Comparison of ENCODE assay signal across 8 cellular contexts in the genomic region with DNA sequence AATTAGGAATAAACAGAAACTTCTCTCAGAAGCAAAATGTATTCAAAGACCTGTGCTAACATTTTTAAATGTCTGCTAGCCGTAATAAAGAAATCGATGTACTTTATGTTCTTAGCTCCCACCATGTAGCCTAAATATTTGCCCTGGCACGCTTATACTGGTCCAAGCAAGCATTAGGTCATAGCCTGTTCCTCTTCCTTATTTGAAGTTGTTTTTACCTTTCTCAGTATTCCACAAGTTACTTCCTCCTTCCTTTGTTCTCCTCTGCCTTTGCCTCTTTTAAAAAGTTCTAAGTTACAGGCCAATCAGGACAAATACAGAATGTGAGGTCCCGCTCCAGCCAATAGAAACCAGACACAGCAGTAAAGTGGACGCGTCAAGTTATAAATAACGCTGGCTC.
A peak's percentile ranks its signal among the peaks of the same experiment; 100 is the strongest.
DNase-seq lines count a peak whose midpoint lies in the region; TF ChIP-seq lines count a peak whose summit lies in the region.
"Not testable (repeated sequence)": the region's sequence is repeated elsewhere in the genome, so short reads cannot be mapped to it uniquely, and the experiment has no call there.

No MANE protein-coding gene starts in this region.

- H2AK5ac ChIP-seq in mesenchymal stem cell (ENCODE audit: low read length, severe bottlenecking), result not testable (repeated sequence)

- H3K79me2 ChIP-seq in GM23248 (ENCODE audit: insufficient read depth); neural progenitor cell (ENCODE audit: low read depth): not testable (repeated sequence)

- H3K4me3 Mint-ChIP-seq in neural progenitor cell, result not testable (repeated sequence)

- H4K20me1 ChIP-seq in GM23248 (ENCODE audit: insufficient read depth); neural progenitor cell (ENCODE audit: low read depth): not testable (repeated sequence)

- peak overlapping the region; percentile 51; the same call in 1 of the 2 replicates for H3K9ac ChIP-seq in GM23248
- H3K9ac ChIP-seq in mesenchymal stem cell (ENCODE audit: low read length), result peak overlapping the region; percentile 81
- not testable (repeated sequence) for H3K9ac ChIP-seq in neural progenitor cell; subcutaneous abdominal adipose tissue (ENCODE audit: low read length in 5 of 5)

- H3K36me3 Mint-ChIP-seq in neural progenitor cell, result not testable (repeated sequence)

- H3K23ac ChIP-seq in mesenchymal stem cell (ENCODE audit: low read length in 2 of 2), result not testable (repeated sequence)

- not testable (repeated sequence) for H2BK12ac ChIP-seq in mesenchymal stem cell (ENCODE audit: low read length in 2 of 2)

- H2BK120ac ChIP-seq in mesenchymal stem cell (ENCODE audit: low read depth, low read length), result not testable (repeated sequence)

- H3K9me2 ChIP-seq in GM23248 (ENCODE audit: insufficient read depth), result not testable (repeated sequence)

- in situ Hi-C loops in GM23248 (cut with MboI), result not testable (repeated sequence)

- H3K4me2 ChIP-seq in GM23248 (ENCODE audit: unreplicated experiment); mesenchymal stem cell (ENCODE audit: low read length, poor library complexity, severe bottlenecking); neural progenitor cell: not testable (repeated sequence)

- H3K27ac ChIP-seq in GM23248 (0 out of 2 replicates have a peak overlapping the region, but pooled peaks have one; percentile 76), VCaP (peak overlapping the region; percentile 62), esophagus muscularis mucosa (replicated peaks in 1 of 4) (peak overlapping the region; percentile 16 to 67 (median 48)), left ventricle myocardium inferior (replicated peaks) (peak overlapping the region; percentile 73), subcutaneous abdominal adipose tissue (ENCODE audit: low read depth, low read length) (peak overlapping the region; percentile 69), vagina (peak overlapping the region; percentile 54)
- H3K27ac ChIP-seq in mesenchymal stem cell (ENCODE audit: low read length, poor library complexity, severe bottlenecking); neural progenitor cell: not testable (repeated sequence)

- not testable (repeated sequence) for H3K9me3 Mint-ChIP-seq in neural progenitor cell

- DNase-seq in GM23248; esophagus muscularis mucosa (ENCODE audit: extremely low spot score); left ventricle myocardium inferior; mesenchymal stem cell; neural progenitor cell (ENCODE audit: low spot score); vagina (ENCODE audit: extremely low spot score in 2 of 2): not testable (repeated sequence)

- peaks cover 29% of the 10 kb centered on the region for H3K4me1 ChIP-seq in GM23248 (ENCODE audit: insufficient read depth)
- H3K4me1 ChIP-seq in esophagus muscularis mucosa, result peaks cover 4 to 16% (median 10%) of the 10 kb centered on the region in 4 donors
- peaks cover 21% of the 10 kb centered on the region for H3K4me1 ChIP-seq in left ventricle myocardium inferior
- not testable (repeated sequence) for H3K4me1 ChIP-seq in mesenchymal stem cell (ENCODE audit: control insufficient read depth, insufficient read depth, low read depth, low read length); neural progenitor cell
- H3K4me1 ChIP-seq in subcutaneous abdominal adipose tissue (ENCODE audit: control insufficient read depth in 5 of 5, insufficient read depth in 5 of 5, low read length in 5 of 5), result peaks cover 8 to 24% (median 20%) of the 10 kb centered on the region in 5 donors
- H3K4me1 ChIP-seq in vagina, result peaks cover 27% of the 10 kb centered on the region

- not testable (repeated sequence) for TF ChIP-seq CTCF in VCaP (conservative IDR thresholded peaks at IDR 0.05); esophagus muscularis mucosa (IDR thresholded peaks at IDR 0.05); left ventricle myocardium inferior (IDR thresholded peaks at IDR 0.05; ENCODE audit: borderline replicate concordance); neural progenitor cell (IDR thresholded peaks at IDR 0.05); vagina (IDR thresholded peaks at IDR 0.05)

- not testable (repeated sequence) for TF ChIP-seq EP300 in esophagus muscularis mucosa (IDR thresholded peaks at IDR 0.05)

- 94 to 98% methylated on average over 7 of the region's 7 CpGs for WGBS in GM23248 (ENCODE audit: low coverage in 1 of 2, low lambda C conversion rate in 2 of 2, missing lambda C conversion rate in 2 of 2), 2 experiments
- 82% methylated on average over 7 of the region's 7 CpGs for WGBS in esophagus muscularis mucosa
- 97% methylated on average over 7 of the region's 7 CpGs for WGBS in mesenchymal stem cell

- H3K9me3 ChIP-seq in GM23248 (ENCODE audit: low read depth); esophagus muscularis mucosa; left ventricle myocardium inferior (replicated peaks); mesenchymal stem cell (ENCODE audit: control insufficient read depth, low read length); neural progenitor cell (ENCODE audit: low read depth); subcutaneous abdominal adipose tissue (ENCODE audit: control insufficient read depth in 5 of 5, low read length in 5 of 5); vagina: not testable (repeated sequence)

- peaks cover 23% of the 10 kb centered on the region for H3F3A ChIP-seq in GM23248 (ENCODE audit: insufficient read depth)
- H3F3A ChIP-seq in neural progenitor cell (ENCODE audit: low read depth), result not testable (repeated sequence)

- H3K4me3 ChIP-seq in GM23248; esophagus muscularis mucosa; left ventricle myocardium inferior; mesenchymal stem cell (ENCODE audit: insufficient read depth in 1 of 2, low read depth in 1 of 2, low read length in 2 of 2); neural progenitor cell; subcutaneous abdominal adipose tissue (ENCODE audit: low read depth in 1 of 5, low read length in 5 of 5); vagina: not testable (repeated sequence)

- H4K91ac ChIP-seq in mesenchymal stem cell (ENCODE audit: low read length), result not testable (repeated sequence)

- H3K27me3 Mint-ChIP-seq in neural progenitor cell (ENCODE audit: insufficient read depth, low read depth), result not testable (repeated sequence)

- not testable (repeated sequence) for H3K27ac Mint-ChIP-seq in neural progenitor cell

- H2BK5ac ChIP-seq in mesenchymal stem cell (ENCODE audit: low read depth, low read length, poor library complexity, severe bottlenecking), result not testable (repeated sequence)

- not testable (repeated sequence) for H3K14ac ChIP-seq in mesenchymal stem cell (ENCODE audit: low read length in 2 of 2)

- H3K36me3 ChIP-seq in GM23248 (ENCODE audit: low read depth); esophagus muscularis mucosa; left ventricle myocardium inferior; mesenchymal stem cell (ENCODE audit: control insufficient read depth in 1 of 2, insufficient read depth in 2 of 2, low read depth in 1 of 2, low read length in 2 of 2); neural progenitor cell; subcutaneous abdominal adipose tissue (ENCODE audit: control insufficient read depth in 5 of 5, insufficient read depth in 5 of 5, low read length in 5 of 5); vagina: not testable (repeated sequence)

- H3K4ac ChIP-seq in mesenchymal stem cell (ENCODE audit: low read depth in 1 of 2, low read length in 2 of 2), result not testable (repeated sequence)

- not testable (repeated sequence) for H4K8ac ChIP-seq in mesenchymal stem cell (ENCODE audit: low read length)

- H3K18ac ChIP-seq in mesenchymal stem cell (ENCODE audit: low read depth in 1 of 2, low read length in 2 of 2), result not testable (repeated sequence)

- intact Hi-C loops in esophagus muscularis mucosa (cut with DNase I); left ventricle myocardium inferior (cut with micrococcal nuclease); vagina (cut with DNase I): not testable (repeated sequence)

- TF ChIP-seq POLR2A in esophagus muscularis mucosa (IDR thresholded peaks at IDR 0.05; ENCODE audit: low read depth); vagina (IDR thresholded peaks at IDR 0.05): not testable (repeated sequence)

- not testable (repeated sequence) for H3K27me3 ChIP-seq in GM23248 (replicated peaks; ENCODE audit: insufficient read depth); esophagus muscularis mucosa; left ventricle myocardium inferior (ENCODE audit: low read depth); mesenchymal stem cell (ENCODE audit: control insufficient read depth in 1 of 2, insufficient read depth in 1 of 2, low read length in 2 of 2); neural progenitor cell; subcutaneous abdominal adipose tissue (ENCODE audit: control insufficient read depth in 5 of 5, insufficient read depth in 4 of 5, low read length in 5 of 5); vagina

- H2BK15ac ChIP-seq in mesenchymal stem cell (ENCODE audit: low read depth, poor library complexity, severe bottlenecking), result not testable (repeated sequence)

- H3K79me1 ChIP-seq in mesenchymal stem cell (replicated peaks; ENCODE audit: low read length, poor library complexity, severe bottlenecking), result not testable (repeated sequence)

- not testable (repeated sequence) for H2AFZ ChIP-seq in GM23248; mesenchymal stem cell (ENCODE audit: low read depth, low read length)
- peak overlapping the region; percentile 68 for H2AFZ ChIP-seq in neural progenitor cell (replicated peaks)

- not testable (repeated sequence) for H3K4me1 Mint-ChIP-seq in neural progenitor cell
